In the genomic region with DNA sequence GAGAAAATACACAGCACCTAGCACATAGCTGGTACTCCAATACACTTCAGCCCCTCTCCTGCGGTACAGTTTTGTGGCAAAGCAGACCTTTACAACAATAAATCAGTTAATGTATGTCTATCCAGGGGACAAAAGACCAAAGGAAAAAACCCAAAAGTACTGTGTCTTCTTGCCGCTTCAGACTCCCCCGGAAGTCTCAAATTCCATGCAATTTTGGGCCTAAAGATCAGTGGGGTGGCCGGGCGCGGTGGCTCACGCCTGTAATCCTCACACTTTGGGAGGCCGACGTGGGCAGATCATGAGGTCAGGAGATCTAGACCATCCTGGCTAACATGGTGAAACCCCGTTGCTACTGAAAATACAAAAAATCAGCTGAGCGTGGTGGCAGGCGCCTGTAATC, we compare ENCODE assay signal across 23 cellular contexts.
"Had no signal": no experiment of that assay in that cellular context is flagged by ENCODE, and none has a peak within 500 bp of the region (broad histone marks: within the 10 kb centered on the region; RNA-seq: fewer than 3 reads in every experiment).

No MANE protein-coding gene starts in this region.

- ATAC-seq: left ventricle myocardium superior; naive thymus-derived CD8-positive, alpha-beta T cell; sciatic nerve; stimulated activated memory B cell treated with anti-CD40 and anti-IgM and Interleukin-4, amounts not matched to agents 10 μg/mL and 1 μg/mL and 100 μg/mL, for 72 hours; stimulated activated naive CD8-positive, alpha-beta T cell treated with anti-CD3 and anti-CD28 coated beads, Interleukin-15, Interleukin-2, amounts not matched to agents 100 U/mL and 50 U/mL, for 24 hours had no signal

- H3K4me1 Mint-ChIP-seq: endodermal cell; stimulated activated memory B cell treated with anti-CD40 and anti-IgM and Interleukin-4, amounts not matched to agents 10 μg/mL and 1 μg/mL and 100 μg/mL, for 72 hours had no signal

- H3K27me3 Mint-ChIP-seq: naive thymus-derived CD8-positive, alpha-beta T cell; progenitor cell of endocrine pancreas; stimulated activated memory B cell treated with anti-CD40 and anti-IgM and Interleukin-4, amounts not matched to agents 10 μg/mL and 1 μg/mL and 100 μg/mL, for 72 hours; type B pancreatic cell had no signal

- H3K9me3 ChIP-seq: gastrocnemius medialis, lower lobe of right lung, neutrophil, right atrium auricular region, testis, tibial artery had no signal

- H3K27me3 ChIP-seq: dorsolateral prefrontal cortex, gastrocnemius medialis, neutrophil, right atrium auricular region, testis, tibial artery had no signal

- H3K9me3 Mint-ChIP-seq: endodermal cell; naive thymus-derived CD8-positive, alpha-beta T cell; stimulated activated memory B cell treated with anti-CD40 and anti-IgM and Interleukin-4, amounts not matched to agents 10 μg/mL and 1 μg/mL and 100 μg/mL, for 72 hours; type B pancreatic cell had no signal

- H3K4me3 ChIP-seq: dorsolateral prefrontal cortex, gastrocnemius medialis, lower lobe of right lung, right atrium auricular region, smooth muscle cell, testis, tibial artery had no signal

- H3K4me1 ChIP-seq: lower lobe of right lung, parathyroid adenoma, right atrium auricular region, testis had no signal

- H3K27ac ChIP-seq: dorsolateral prefrontal cortex, epithelial cell of prostate, lower lobe of right lung, neutrophil, parathyroid adenoma, right atrium auricular region, testis, tibial artery had no signal

- H3K4me3 Mint-ChIP-seq: endodermal cell; naive thymus-derived CD8-positive, alpha-beta T cell; stimulated activated memory B cell treated with anti-CD40 and anti-IgM and Interleukin-4, amounts not matched to agents 10 μg/mL and 1 μg/mL and 100 μg/mL, for 72 hours; type B pancreatic cell had no signal

- DNase-seq: dorsolateral prefrontal cortex; effector CD8-positive, alpha-beta T cell; endodermal cell; foreskin fibroblast; gastrocnemius medialis; left ventricle myocardium superior; lower lobe of right lung; naive thymus-derived CD8-positive, alpha-beta T cell; stimulated activated CD4-positive, alpha-beta T cell treated with anti-CD3 and anti-CD28 coated beads, Interleukin-2, amount 100 ng/mL, for 24 hours; stimulated activated CD4-positive, alpha-beta T cell treated with anti-CD3 and anti-CD28 coated beads, Interleukin-4, amount 100 ng/mL, for 24 hours; stimulated activated naive CD8-positive, alpha-beta T cell treated with anti-CD3 and anti-CD28 coated beads, Interleukin-15, Interleukin-2, amounts not matched to agents 100 U/mL and 50 U/mL, for 24 hours; substantia nigra; testis; tibial artery had no signal

- H3K27ac Mint-ChIP-seq: endodermal cell; progenitor cell of endocrine pancreas; stimulated activated memory B cell treated with anti-CD40 and anti-IgM and Interleukin-4, amounts not matched to agents 10 μg/mL and 1 μg/mL and 100 μg/mL, for 72 hours; type B pancreatic cell had no signal
